32 cellular contexts compared by ENCODE assay signal in genomic region chr12:24482044-24482443, GRCh38.
"Had no signal": no experiment of that assay in that cellular context is flagged by ENCODE, and none has a peak within 500 bp of the region (broad histone marks: within the 10 kb centered on the region; RNA-seq: fewer than 3 reads in every experiment).

No MANE protein-coding gene starts in this region.

- H3K4me1 ChIP-seq: esophagus muscularis mucosa, gastrocnemius medialis had no signal

- H3K4me1 Mint-ChIP-seq: activated T-helper 17 cell treated with anti-CD3 and anti-CD28 coated beads, Interleukin-2, amount 50 U/mL, for 72 hours; central memory CD8-positive, alpha-beta T cell; T-helper 17 cell had no signal

- H3K27ac ChIP-seq: brain microvascular endothelial cell, coronary artery, dorsolateral prefrontal cortex, esophagus muscularis mucosa, foreskin keratinocyte, gastrocnemius medialis, WERI-Rb-1 had no signal

- H3K9me3 Mint-ChIP-seq: activated B cell treated with CpG ODN at 0.5 μM for 24 hours; activated CD8-positive, alpha-beta T cell treated with anti-CD3 and anti-CD28 coated beads for 36 hours; activated T-cell treated with anti-CD3 and anti-CD28 coated beads, Interleukin-2, amount 50 U/mL, for 4 hours; central memory CD8-positive, alpha-beta T cell; dendritic cell treated with granulocyte-macrophage colony-stimulating factor and Interleukin-4, amounts not matched to agents 40 ng/mL and 50 ng/mL, for 4 days; T-helper 2 cell treated with Interferon-gamma antibody and Interleukin-4, amounts not matched to agents 5 μg/mL and 100 μg/mL, for 36 hours had no signal

- ATAC-seq: activated CD4-positive, CD25-positive, alpha-beta regulatory T cell treated with anti-CD3 and anti-CD28 coated beads, Interleukin-2, amount 50 U/mL, for 24 hours; activated CD8-positive, alpha-beta T cell treated with anti-CD3 and anti-CD28 coated beads for 36 hours; activated T-cell treated with anti-CD3 and anti-CD28 coated beads, Interleukin-2, amount 50 U/mL, for 4 hours; activated T-helper 17 cell treated with anti-CD3 and anti-CD28 coated beads, Interleukin-2, amount 50 U/mL, for 72 hours; foreskin keratinocyte; gastrocnemius medialis; T-helper 17 cell had no signal

- H3K36me3 Mint-ChIP-seq: activated naive CD8-positive, alpha-beta T cell had no signal

- H3K9me3 ChIP-seq: esophagus muscularis mucosa, gastrocnemius medialis had no signal

- DNase-seq: activated B cell treated with CpG ODN at 0.5 μM for 24 hours; activated CD4-positive, alpha-beta T cell treated with anti-CD3 and anti-CD28 coated beads for 48 hours; activated CD4-positive, alpha-beta T cell treated with anti-CD3 and anti-CD28 coated beads, Interleukin-2, amount 50 U/mL, for 1 hour; activated CD4-positive, alpha-beta T cell treated with anti-CD3 and anti-CD28 coated beads, Interleukin-2, amount 50 U/mL, for 48 hours; activated CD8-positive, alpha-beta memory T cell treated with anti-CD3 and anti-CD28 coated beads for 24 hours; activated CD8-positive, alpha-beta T cell treated with anti-CD3 and anti-CD28 coated beads for 36 hours; activated effector memory CD4-positive, alpha-beta T cell treated with Interleukin-2 at 50 U/mL for 16 hours; activated gamma-delta T cell treated with Interleukin-2 at 50 U/mL for 16 hours; activated naive CD4-positive, alpha-beta T cell treated with anti-CD3 and anti-CD28 coated beads, Interleukin-2, amount 50 U/mL, for 16 hours; activated naive CD4-positive, alpha-beta T cell treated with Interleukin-2 at 50 U/mL for 16 hours; activated T-cell treated with anti-CD3 and anti-CD28 coated beads, Interleukin-2, amount 50 U/mL, for 4 hours; amniotic stem cell; anterior cingulate cortex; brain microvascular endothelial cell; dorsolateral prefrontal cortex; effector memory CD4-positive, alpha-beta T cell; erythroblast; foreskin keratinocyte; gastrocnemius medialis; glutamatergic neuron; T-helper 1 cell; T-helper 17 cell; T1000; WERI-Rb-1 had no signal

- H3K27me3 ChIP-seq: brain microvascular endothelial cell, dorsolateral prefrontal cortex, esophagus muscularis mucosa, foreskin keratinocyte, gastrocnemius medialis had no signal

- H3K36me3 ChIP-seq: brain microvascular endothelial cell, esophagus muscularis mucosa, gastrocnemius medialis, WERI-Rb-1 had no signal

- H3K4me3 Mint-ChIP-seq: activated B cell treated with CpG ODN at 0.5 μM for 24 hours; activated CD8-positive, alpha-beta T cell treated with anti-CD3 and anti-CD28 coated beads for 36 hours; activated naive CD8-positive, alpha-beta T cell; activated T-cell treated with anti-CD3 and anti-CD28 coated beads, Interleukin-2, amount 50 U/mL, for 4 hours; activated T-helper 17 cell treated with anti-CD3 and anti-CD28 coated beads, Interleukin-2, amount 50 U/mL, for 72 hours; central memory CD8-positive, alpha-beta T cell; dendritic cell treated with granulocyte-macrophage colony-stimulating factor and Interleukin-4, amounts not matched to agents 40 ng/mL and 50 ng/mL, for 4 days; T-helper 17 cell; T-helper 2 cell treated with Interferon-gamma antibody and Interleukin-4, amounts not matched to agents 5 μg/mL and 100 μg/mL, for 36 hours had no signal

- H3K27ac Mint-ChIP-seq: activated B cell treated with CpG ODN at 0.5 μM for 24 hours; activated CD8-positive, alpha-beta T cell treated with anti-CD3 and anti-CD28 coated beads for 36 hours; activated naive CD8-positive, alpha-beta T cell; activated T-helper 17 cell treated with anti-CD3 and anti-CD28 coated beads, Interleukin-2, amount 50 U/mL, for 72 hours; dendritic cell treated with granulocyte-macrophage colony-stimulating factor and Interleukin-4, amounts not matched to agents 40 ng/mL and 50 ng/mL, for 4 days; T-helper 17 cell; T-helper 2 cell treated with Interferon-gamma antibody and Interleukin-4, amounts not matched to agents 5 μg/mL and 100 μg/mL, for 36 hours had no signal

- H3K27me3 Mint-ChIP-seq: activated B cell treated with CpG ODN at 0.5 μM for 24 hours; activated CD8-positive, alpha-beta T cell treated with anti-CD3 and anti-CD28 coated beads for 36 hours; activated naive CD8-positive, alpha-beta T cell; central memory CD8-positive, alpha-beta T cell; dendritic cell treated with granulocyte-macrophage colony-stimulating factor and Interleukin-4, amounts not matched to agents 40 ng/mL and 50 ng/mL, for 4 days; T-helper 17 cell had no signal

- H3K4me3 ChIP-seq: coronary artery, dorsolateral prefrontal cortex, esophagus muscularis mucosa, gastrocnemius medialis had no signal
